Comparison of ENCODE assay signal across 20 cellular contexts in the genomic region with DNA sequence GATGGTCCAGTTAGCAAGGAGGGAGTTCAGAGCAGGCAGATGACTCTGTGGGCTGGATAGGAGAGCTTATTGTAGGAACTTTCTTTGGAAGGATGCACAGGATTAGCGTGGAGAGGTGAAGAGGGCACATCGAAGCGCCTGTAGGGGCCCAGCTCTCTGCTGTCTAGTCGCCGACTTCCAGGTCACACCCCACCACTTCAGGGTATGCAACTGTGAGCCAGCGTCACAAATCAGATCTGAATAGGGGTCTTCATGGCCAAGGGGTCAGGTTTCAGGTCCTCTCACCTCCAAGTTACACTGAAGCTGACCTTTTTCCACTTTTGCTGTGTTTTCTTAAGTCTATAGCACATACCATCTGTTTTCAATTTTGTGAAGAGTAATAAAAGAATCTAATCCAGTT.
DNase-seq lines count a peak whose midpoint lies in the region; ATAC-seq and TF ChIP-seq lines count a peak whose summit lies in the region.
"Had no signal": no experiment of that assay in that cellular context is flagged by ENCODE, and none has a peak within 500 bp of the region (broad histone marks: within the 10 kb centered on the region; RNA-seq: fewer than 3 reads in every experiment).

No MANE protein-coding gene starts in this region.

- no peaks in the 10 kb centered on the region for H3K9me3 ChIP-seq in neuronal stem cell (replicated peaks in 1 of 2; ENCODE audit: control insufficient read depth in 2 of 2, insufficient read depth in 1 of 2, low read depth in 1 of 2, low read length in 2 of 2)

- H3K9ac ChIP-seq in neuronal stem cell (ENCODE audit: low read depth, low read length, poor library complexity): no peak overlapping the region
- H3K9ac ChIP-seq: BLaER1 treated with 17β-estradiol and CSF1 and Interleukin-3, amounts not matched to agents 10 nM and 100 nM had no signal

- DNase-seq in GM23338 (ENCODE audit: low spot score): no peak
- DNase-seq in ecto neural progenitor cell (ENCODE audit: low spot score): peak; percentile 52
- peak; percentile 9 for DNase-seq in fibroblast of peridontal ligament (ENCODE audit: extremely low read depth)
- DNase-seq in neuronal stem cell (ENCODE audit: low spot score): no peak
- DNase-seq in NCI-H146 treated with DMSO at 0.1 percent for 48 hours (lab: John Stamatoyannopoulos, UW; ENCODE audit: unreplicated experiment): no peak
- DNase-seq: CD4-positive, CD25-positive, alpha-beta regulatory T cell; CD8-positive, alpha-beta memory T cell; COR-L47; DMS 273 treated with DMSO at 0.1 percent for 48 hours; DMS53; DND-41; EL; HCEC 1CT; IMR-90 had no signal

- H3K27me3 ChIP-seq in GM23338 (ENCODE audit: insufficient read depth) (no peaks in the 10 kb centered on the region), neuronal stem cell (ENCODE audit: control insufficient read depth in 3 of 3, insufficient read depth in 3 of 3, low read depth in 1 of 3, low read length in 3 of 3) (no peaks in the 10 kb centered on the region)
- H3K27me3 ChIP-seq: BLaER1 treated with 17β-estradiol and CSF1 and Interleukin-3, amounts not matched to agents 10 nM and 100 nM had no signal

- H3K23ac ChIP-seq in neuronal stem cell (ENCODE audit: low read depth, low read length, poor library complexity): no peak overlapping the region

- no peaks in the 10 kb centered on the region for H3K79me2 ChIP-seq in GM23338 (replicated peaks; ENCODE audit: insufficient read depth)

- H3K27me3 Mint-ChIP-seq in GM23338 (ENCODE audit: insufficient read depth, low read depth, poor library complexity): peaks cover 2% of the 10 kb centered on the region

- H2BK15ac ChIP-seq in neuronal stem cell (ENCODE audit: low read length): no peak overlapping the region

- H3K27ac Mint-ChIP-seq in GM23338: no peak overlapping the region
- H3K27ac Mint-ChIP-seq: B cell; CD4-positive, CD25-positive, alpha-beta regulatory T cell; CD8-positive, alpha-beta memory T cell had no signal

- H3K18ac ChIP-seq in neuronal stem cell (ENCODE audit: low read length): peak overlapping the region; percentile 30

- ATAC-seq in GM23338: no peak
- no peak for ATAC-seq in GM21528 (IDR thresholded peaks at IDR 0.05; ENCODE audit: low FRiP score, unreplicated experiment)
- no peak for ATAC-seq in HG03095 (IDR thresholded peaks at IDR 0.05; ENCODE audit: unreplicated experiment)
- ATAC-seq: GM12878, K562 had no signal

- no peak overlapping the region for H4K8ac ChIP-seq in neuronal stem cell (ENCODE audit: low read depth, low read length)

- no peaks in the 10 kb centered on the region for H3K36me3 Mint-ChIP-seq in GM23338 (ENCODE audit: low read depth)
- H3K36me3 Mint-ChIP-seq: CD4-positive, CD25-positive, alpha-beta regulatory T cell; CD8-positive, alpha-beta memory T cell had no signal

- H3K27ac ChIP-seq in GM23338 (ENCODE audit: low read depth): no peak overlapping the region
- H3K27ac ChIP-seq in neuronal stem cell (replicated peaks; ENCODE audit: low read length): no peak overlapping the region

- H3K14ac ChIP-seq in neuronal stem cell (ENCODE audit: low read length): no peak overlapping the region

- no peak overlapping the region for H3K4ac ChIP-seq in neuronal stem cell (ENCODE audit: low read length)

- no peak overlapping the region for H2BK12ac ChIP-seq in neuronal stem cell (ENCODE audit: low read length)

- peak overlapping the region; percentile 52; the same call in 1 of the 2 replicates for H2AFZ ChIP-seq in GM23338
- H2AFZ ChIP-seq in neuronal stem cell (ENCODE audit: low read length): no peak overlapping the region

- H3K4me3 Mint-ChIP-seq in GM23338: no peak overlapping the region
- H3K4me3 Mint-ChIP-seq: B cell; CD4-positive, CD25-positive, alpha-beta regulatory T cell; CD8-positive, alpha-beta memory T cell had no signal

- H2BK120ac ChIP-seq in neuronal stem cell (ENCODE audit: low read depth, low read length): no peak overlapping the region

- TF ChIP-seq CTCF in GM23338 (conservative IDR thresholded peaks at IDR 0.05; ENCODE audit: low read depth in 2 of 2): no peak

- peaks cover 3% of the 10 kb centered on the region; the same call in 1 of the 3 replicates for H3K9me3 Mint-ChIP-seq in GM23338

- H2AK5ac ChIP-seq in neuronal stem cell (ENCODE audit: low read depth, low read length): no peak overlapping the region

- no peaks in the 10 kb centered on the region for H3K79me1 ChIP-seq in neuronal stem cell (ENCODE audit: low read depth, low read length)

- no peak overlapping the region for H3K4me3 ChIP-seq in GM23338
- H3K4me3 ChIP-seq in neuronal stem cell (ENCODE audit: low read length in 2 of 2): no peak overlapping the region
- H3K4me3 ChIP-seq: BLaER1 treated with 17β-estradiol and CSF1 and Interleukin-3, amounts not matched to agents 10 nM and 100 nM; GM12878; K562 had no signal

- peaks cover 7% of the 10 kb centered on the region; the same call in 2 of the 3 replicates for H3K4me1 Mint-ChIP-seq in GM23338
- H3K4me1 Mint-ChIP-seq: CD4-positive, CD25-positive, alpha-beta regulatory T cell; CD8-positive, alpha-beta memory T cell had no signal

- no peak overlapping the region for H3K4me2 ChIP-seq in GM23338
- no peak overlapping the region for H3K4me2 ChIP-seq in neuronal stem cell (ENCODE audit: insufficient read depth, low read length, poor library complexity, severe bottlenecking)

- H4K20me1 ChIP-seq in GM23338 (replicated peaks; ENCODE audit: insufficient read depth): no peaks in the 10 kb centered on the region
- H4K20me1 ChIP-seq: BLaER1 treated with 17β-estradiol and CSF1 and Interleukin-3, amounts not matched to agents 10 nM and 100 nM had no signal

- WGBS in neuronal stem cell (ENCODE audit: extremely low coverage in 2 of 2, insufficient read length in 2 of 2, insufficient replicate concordance in 1 of 2), 2 donors: no CpG with 5 or more reads among the region's 6 CpGs

- no peak overlapping the region for H4K91ac ChIP-seq in neuronal stem cell (ENCODE audit: low read depth, low read length, poor library complexity)

- H3K4me1 ChIP-seq in GM23338 (ENCODE audit: insufficient read depth) (no peaks in the 10 kb centered on the region), neuronal stem cell (ENCODE audit: control insufficient read depth in 2 of 2, insufficient read depth in 1 of 2, low read depth in 1 of 2, low read length in 2 of 2) (peaks cover 0 to 5% of the 10 kb centered on the region in 2 donors)

- H3K9me2 ChIP-seq in GM23338 (ENCODE audit: insufficient read depth): peaks cover 11% of the 10 kb centered on the region; the same call in 1 of the 2 replicates

- no peaks in the 10 kb centered on the region for H3F3A ChIP-seq in GM23338 (replicated peaks; ENCODE audit: low read depth)

- H3K36me3 ChIP-seq in GM23338 (ENCODE audit: insufficient read depth): no peaks in the 10 kb centered on the region
- no peaks in the 10 kb centered on the region for H3K36me3 ChIP-seq in neuronal stem cell (replicated peaks in 1 of 2; ENCODE audit: control insufficient read depth in 2 of 2, insufficient read depth in 2 of 2, low read length in 2 of 2)

- no peak overlapping the region for H2BK5ac ChIP-seq in neuronal stem cell (ENCODE audit: low read length)

TF ChIP-seq in GM23338, 12 proteins besides CTCF, POLR2A, EP300 and RAD21:
- no peak for TF ChIP-seq REST (IDR thresholded peaks at IDR 0.05; ENCODE audit: unreplicated experiment)
- TF ChIP-seq EZH2 (IDR thresholded peaks at IDR 0.05; ENCODE audit: low read depth, unreplicated experiment): no peak
- TF ChIP-seq ETS1 (IDR thresholded peaks at IDR 0.05): no peak
- TF ChIP-seq EZH2phosphoT487 (IDR thresholded peaks at IDR 0.05; ENCODE audit: unreplicated experiment): no peak
- TF ChIP-seq NANOG (IDR thresholded peaks at IDR 0.05; ENCODE audit: borderline replicate concordance): no peak
- TF ChIP-seq CREB1 (CRISPR knock-in tag; IDR thresholded peaks at IDR 0.05; ENCODE audit: low read depth): no peak
- TF ChIP-seq ZNF114 (CRISPR knock-in tag; IDR thresholded peaks at IDR 0.05): no peak

Comparison
In these comparisons a context has a peak if more than half of its experiments do, and no peak if none do; other contexts are left out.
1. DNase-seq: peak in ecto neural progenitor cell (single experiment) and fibroblast of peridontal ligament (single experiment); none in GM23338 (single experiment), neuronal stem cell (single experiment) and NCI-H146 treated with DMSO at 0.1 percent for 48 hours (single experiment).